ENCODE assay signal across 30 cellular contexts in the genomic region with DNA sequence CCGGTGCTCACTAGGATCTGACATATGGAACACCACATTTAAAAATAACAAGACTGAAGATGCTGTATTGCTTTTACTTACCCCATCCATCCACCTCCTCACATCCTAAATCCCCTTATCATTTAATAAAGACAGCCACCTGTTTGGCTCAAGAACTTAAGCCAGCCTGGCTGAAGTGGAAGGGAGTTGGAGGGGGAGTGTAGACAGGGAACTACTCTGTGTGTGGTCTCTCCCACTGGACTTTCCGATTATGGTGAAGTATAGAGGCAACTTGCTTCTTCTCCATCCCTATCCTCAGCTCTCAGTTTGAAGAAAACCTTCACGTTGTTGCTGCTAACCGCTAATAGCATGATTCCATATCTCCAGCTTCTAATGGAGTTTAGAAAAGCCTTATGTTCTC.
"Had no signal": no experiment of that assay in that cellular context is flagged by ENCODE, and none has a peak within 500 bp of the region (broad histone marks: within the 10 kb centered on the region; RNA-seq: fewer than 3 reads in every experiment).

No MANE protein-coding gene starts in this region.

- DNase-seq: activated CD4-positive, alpha-beta memory T cell treated with anti-CD3 and anti-CD28 coated beads for 36 hours; activated CD4-positive, alpha-beta T cell treated with anti-CD3 and anti-CD28 coated beads for 36 hours; activated CD4-positive, alpha-beta T cell treated with anti-CD3 and anti-CD28 coated beads, Interleukin-2, amount 10 ng/mL, durations not matched to agents 24 days and 14 days; activated CD4-positive, CD25-positive, alpha-beta regulatory T cell; activated CD4-positive, CD25-positive, alpha-beta regulatory T cell treated with anti-CD3 and anti-CD28 coated beads, Interleukin-2, amount 50 U/mL, for 72 hours; activated CD8-positive, alpha-beta memory T cell treated with anti-CD3 and anti-CD28 coated beads, Interleukin-2, amount 10 ng/mL, durations not matched to agents 7 days and 5 days; activated CD8-positive, alpha-beta memory T cell treated with anti-CD3 and anti-CD28 coated beads, Interleukin-2, amount 50 U/mL, for 4 hours; activated CD8-positive, alpha-beta T cell treated with anti-CD3 and anti-CD28 coated beads, Interleukin-2, amount 10 ng/mL, durations not matched to agents 7 days and 5 days; activated gamma-delta T cell treated with Interleukin-2 at 50 U/mL for 16 hours; activated naive CD4-positive, alpha-beta T cell treated with anti-CD3 and anti-CD28 coated beads, Interleukin-2, amount 50 U/mL, for 16 hours; activated naive CD4-positive, alpha-beta T cell treated with Interleukin-2 at 50 U/mL for 16 hours; activated T-cell treated with anti-CD3 and anti-CD28 coated beads, Interleukin-2, amount 50 U/mL, for 1 hour; activated T-cell treated with anti-CD3 and anti-CD28 coated beads, Interleukin-2, amount 50 U/mL, for 72 hours; amniotic stem cell; anterior cingulate cortex; body of pancreas; caudate nucleus; cortex of kidney; dermis blood vessel endothelial cell; effector CD4-positive, alpha-beta T cell; effector memory CD8-positive, alpha-beta T cell; erythroblast; foreskin keratinocyte; gastrocnemius medialis; glutamatergic neuron; heart left ventricle; T-helper 2 cell had no signal

- H3K4me1 ChIP-seq: body of pancreas, esophagus muscularis mucosa, foreskin keratinocyte, gastrocnemius medialis, heart left ventricle had no signal

- FAIRE-seq: colon had no signal

- H3K4me3 Mint-ChIP-seq: activated CD4-positive, alpha-beta memory T cell treated with anti-CD3 and anti-CD28 coated beads for 36 hours; activated CD4-positive, alpha-beta T cell treated with anti-CD3 and anti-CD28 coated beads for 36 hours; activated CD4-positive, alpha-beta T cell treated with anti-CD3 and anti-CD28 coated beads, Interleukin-2, amount 10 ng/mL, durations not matched to agents 24 days and 14 days; activated CD8-positive, alpha-beta memory T cell treated with anti-CD3 and anti-CD28 coated beads, Interleukin-2, amount 10 ng/mL, durations not matched to agents 7 days and 5 days; activated CD8-positive, alpha-beta T cell treated with anti-CD3 and anti-CD28 coated beads, Interleukin-2, amount 10 ng/mL, durations not matched to agents 7 days and 5 days; activated naive CD8-positive, alpha-beta T cell; activated T-cell treated with anti-CD3 and anti-CD28 coated beads, Interleukin-2, amount 50 U/mL, for 72 hours; effector memory CD8-positive, alpha-beta T cell had no signal

- H3K27me3 Mint-ChIP-seq: activated CD4-positive, alpha-beta memory T cell treated with anti-CD3 and anti-CD28 coated beads for 36 hours; activated CD4-positive, alpha-beta T cell treated with anti-CD3 and anti-CD28 coated beads for 36 hours; activated CD4-positive, alpha-beta T cell treated with anti-CD3 and anti-CD28 coated beads, Interleukin-2, amount 10 ng/mL, durations not matched to agents 24 days and 14 days; activated CD8-positive, alpha-beta memory T cell treated with anti-CD3 and anti-CD28 coated beads, Interleukin-2, amount 10 ng/mL, durations not matched to agents 7 days and 5 days; activated naive CD8-positive, alpha-beta T cell; effector memory CD8-positive, alpha-beta T cell had no signal

- H3K9me3 ChIP-seq: body of pancreas, esophagus muscularis mucosa, gastrocnemius medialis, heart left ventricle had no signal

- H3K4me3 ChIP-seq: body of pancreas, esophagus muscularis mucosa, gastrocnemius medialis, heart left ventricle had no signal

- H3K36me3 Mint-ChIP-seq: activated CD4-positive, alpha-beta memory T cell treated with anti-CD3 and anti-CD28 coated beads for 36 hours; activated CD8-positive, alpha-beta memory T cell treated with anti-CD3 and anti-CD28 coated beads, Interleukin-2, amount 10 ng/mL, durations not matched to agents 7 days and 5 days; activated naive CD8-positive, alpha-beta T cell had no signal

- H3K4me1 Mint-ChIP-seq: activated CD4-positive, alpha-beta T cell treated with anti-CD3 and anti-CD28 coated beads for 36 hours; activated CD4-positive, alpha-beta T cell treated with anti-CD3 and anti-CD28 coated beads, Interleukin-2, amount 10 ng/mL, durations not matched to agents 24 days and 14 days; activated CD8-positive, alpha-beta memory T cell treated with anti-CD3 and anti-CD28 coated beads, Interleukin-2, amount 10 ng/mL, durations not matched to agents 7 days and 5 days had no signal

- H3K27me3 ChIP-seq: body of pancreas, esophagus muscularis mucosa, foreskin keratinocyte, gastrocnemius medialis, heart left ventricle had no signal

- H3K27ac Mint-ChIP-seq: activated CD4-positive, alpha-beta memory T cell treated with anti-CD3 and anti-CD28 coated beads for 36 hours; activated CD4-positive, alpha-beta T cell treated with anti-CD3 and anti-CD28 coated beads for 36 hours; activated CD4-positive, alpha-beta T cell treated with anti-CD3 and anti-CD28 coated beads, Interleukin-2, amount 10 ng/mL, durations not matched to agents 24 days and 14 days; activated CD8-positive, alpha-beta memory T cell treated with anti-CD3 and anti-CD28 coated beads, Interleukin-2, amount 10 ng/mL, durations not matched to agents 7 days and 5 days; activated CD8-positive, alpha-beta T cell treated with anti-CD3 and anti-CD28 coated beads, Interleukin-2, amount 10 ng/mL, durations not matched to agents 7 days and 5 days; activated naive CD8-positive, alpha-beta T cell; activated T-cell treated with anti-CD3 and anti-CD28 coated beads, Interleukin-2, amount 50 U/mL, for 72 hours; effector memory CD8-positive, alpha-beta T cell had no signal

- H3K36me3 ChIP-seq: esophagus muscularis mucosa, gastrocnemius medialis, heart left ventricle had no signal

- H3K27ac ChIP-seq: body of pancreas, esophagus muscularis mucosa, foreskin keratinocyte, gastrocnemius medialis, heart left ventricle had no signal
